Comparison of ENCODE assay signal across 1 cellular context in the genomic region with DNA sequence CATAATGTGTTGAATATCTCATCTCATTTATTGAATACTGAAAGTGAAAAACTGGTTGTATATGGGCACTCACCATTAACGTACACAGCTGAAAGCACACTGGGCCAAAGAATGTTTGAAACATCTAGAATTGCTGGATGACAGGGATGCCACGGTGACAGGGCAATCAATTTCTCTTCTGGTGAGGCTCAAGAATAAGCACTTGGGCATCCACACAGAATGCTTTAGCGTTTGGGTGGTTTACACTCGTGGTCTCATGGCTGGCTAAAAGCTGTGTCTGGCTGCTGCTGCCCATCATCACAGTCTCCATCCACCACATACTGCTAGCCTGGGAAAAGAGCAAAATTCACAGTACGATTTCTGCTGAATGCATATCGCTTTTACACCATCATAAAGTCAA.
TF ChIP-seq lines count a peak whose summit lies in the region.

No MANE protein-coding gene starts in this region.

TF ChIP-seq in SK-N-SH treated with all-trans-retinoic acid at 6 μM for 48 hours, 23 proteins besides CTCF, POLR2A, EP300 and RAD21 (continued from another document):
- TF ChIP-seq, protein P1, sequence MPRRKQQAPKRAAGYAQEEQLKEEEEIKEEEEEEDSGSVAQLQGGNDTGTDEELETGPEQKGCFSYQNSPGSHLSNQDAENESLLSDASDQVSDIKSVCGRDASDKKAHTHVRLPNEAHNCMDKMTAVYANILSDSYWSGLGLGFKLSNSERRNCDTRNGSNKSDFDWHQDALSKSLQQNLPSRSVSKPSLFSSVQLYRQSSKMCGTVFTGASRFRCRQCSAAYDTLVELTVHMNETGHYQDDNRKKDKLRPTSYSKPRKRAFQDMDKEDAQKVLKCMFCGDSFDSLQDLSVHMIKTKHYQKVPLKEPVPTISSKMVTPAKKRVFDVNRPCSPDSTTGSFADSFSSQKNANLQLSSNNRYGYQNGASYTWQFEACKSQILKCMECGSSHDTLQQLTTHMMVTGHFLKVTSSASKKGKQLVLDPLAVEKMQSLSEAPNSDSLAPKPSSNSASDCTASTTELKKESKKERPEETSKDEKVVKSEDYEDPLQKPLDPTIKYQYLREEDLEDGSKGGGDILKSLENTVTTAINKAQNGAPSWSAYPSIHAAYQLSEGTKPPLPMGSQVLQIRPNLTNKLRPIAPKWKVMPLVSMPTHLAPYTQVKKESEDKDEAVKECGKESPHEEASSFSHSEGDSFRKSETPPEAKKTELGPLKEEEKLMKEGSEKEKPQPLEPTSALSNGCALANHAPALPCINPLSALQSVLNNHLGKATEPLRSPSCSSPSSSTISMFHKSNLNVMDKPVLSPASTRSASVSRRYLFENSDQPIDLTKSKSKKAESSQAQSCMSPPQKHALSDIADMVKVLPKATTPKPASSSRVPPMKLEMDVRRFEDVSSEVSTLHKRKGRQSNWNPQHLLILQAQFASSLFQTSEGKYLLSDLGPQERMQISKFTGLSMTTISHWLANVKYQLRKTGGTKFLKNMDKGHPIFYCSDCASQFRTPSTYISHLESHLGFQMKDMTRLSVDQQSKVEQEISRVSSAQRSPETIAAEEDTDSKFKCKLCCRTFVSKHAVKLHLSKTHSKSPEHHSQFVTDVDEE (CRISPR knock-in tag; IDR thresholded peaks at IDR 0.05) = no peak
- TF ChIP-seq TOX (CRISPR knock-in tag; IDR thresholded peaks at IDR 0.05; ENCODE audit: borderline replicate concordance) (no peak), ZNF8 (CRISPR knock-in tag; IDR thresholded peaks at IDR 0.05) (no peak), OSR1 (CRISPR knock-in tag; IDR thresholded peaks at IDR 0.05) (no peak), ZC3H10 (CRISPR knock-in tag; IDR thresholded peaks at IDR 0.05) (no peak), RARB (CRISPR knock-in tag; IDR thresholded peaks at IDR 0.05) (no peak), ARNTL (CRISPR knock-in tag; IDR thresholded peaks at IDR 0.05; ENCODE audit: borderline replicate concordance, low read depth) (no peak), ZNF565 (CRISPR knock-in tag; conservative IDR thresholded peaks at IDR 0.05; ENCODE audit: low read depth) (no peak), PPARA (CRISPR knock-in tag; IDR thresholded peaks at IDR 0.05; ENCODE audit: borderline replicate concordance) (no peak), ZNF70 (CRISPR knock-in tag; IDR thresholded peaks at IDR 0.05) (no peak), ESRRG (CRISPR knock-in tag; IDR thresholded peaks at IDR 0.05) (no peak)
- TF ChIP-seq, protein P2, sequence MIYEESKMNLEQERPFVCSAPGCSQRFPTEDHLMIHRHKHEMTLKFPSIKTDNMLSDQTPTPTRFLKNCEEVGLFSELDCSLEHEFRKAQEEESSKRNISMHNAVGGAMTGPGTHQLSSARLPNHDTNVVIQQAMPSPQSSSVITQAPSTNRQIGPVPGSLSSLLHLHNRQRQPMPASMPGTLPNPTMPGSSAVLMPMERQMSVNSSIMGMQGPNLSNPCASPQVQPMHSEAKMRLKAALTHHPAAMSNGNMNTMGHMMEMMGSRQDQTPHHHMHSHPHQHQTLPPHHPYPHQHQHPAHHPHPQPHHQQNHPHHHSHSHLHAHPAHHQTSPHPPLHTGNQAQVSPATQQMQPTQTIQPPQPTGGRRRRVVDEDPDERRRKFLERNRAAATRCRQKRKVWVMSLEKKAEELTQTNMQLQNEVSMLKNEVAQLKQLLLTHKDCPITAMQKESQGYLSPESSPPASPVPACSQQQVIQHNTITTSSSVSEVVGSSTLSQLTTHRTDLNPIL (CRISPR knock-in tag; IDR thresholded peaks at IDR 0.05; ENCODE audit: low read depth) = no peak
- TF ChIP-seq, protein P3, sequence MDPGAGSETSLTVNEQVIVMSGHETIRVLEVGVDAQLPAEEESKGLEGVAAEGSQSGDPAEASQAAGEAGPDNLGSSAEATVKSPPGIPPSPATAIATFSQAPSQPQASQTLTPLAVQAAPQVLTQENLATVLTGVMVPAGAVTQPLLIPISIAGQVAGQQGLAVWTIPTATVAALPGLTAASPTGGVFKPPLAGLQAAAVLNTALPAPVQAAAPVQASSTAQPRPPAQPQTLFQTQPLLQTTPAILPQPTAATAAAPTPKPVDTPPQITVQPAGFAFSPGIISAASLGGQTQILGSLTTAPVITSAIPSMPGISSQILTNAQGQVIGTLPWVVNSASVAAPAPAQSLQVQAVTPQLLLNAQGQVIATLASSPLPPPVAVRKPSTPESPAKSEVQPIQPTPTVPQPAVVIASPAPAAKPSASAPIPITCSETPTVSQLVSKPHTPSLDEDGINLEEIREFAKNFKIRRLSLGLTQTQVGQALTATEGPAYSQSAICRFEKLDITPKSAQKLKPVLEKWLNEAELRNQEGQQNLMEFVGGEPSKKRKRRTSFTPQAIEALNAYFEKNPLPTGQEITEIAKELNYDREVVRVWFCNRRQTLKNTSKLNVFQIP (CRISPR knock-in tag; IDR thresholded peaks at IDR 0.05; ENCODE audit: borderline replicate concordance, low read depth) = no peak
